8 cellular contexts compared by ENCODE assay signal in the genomic region with DNA sequence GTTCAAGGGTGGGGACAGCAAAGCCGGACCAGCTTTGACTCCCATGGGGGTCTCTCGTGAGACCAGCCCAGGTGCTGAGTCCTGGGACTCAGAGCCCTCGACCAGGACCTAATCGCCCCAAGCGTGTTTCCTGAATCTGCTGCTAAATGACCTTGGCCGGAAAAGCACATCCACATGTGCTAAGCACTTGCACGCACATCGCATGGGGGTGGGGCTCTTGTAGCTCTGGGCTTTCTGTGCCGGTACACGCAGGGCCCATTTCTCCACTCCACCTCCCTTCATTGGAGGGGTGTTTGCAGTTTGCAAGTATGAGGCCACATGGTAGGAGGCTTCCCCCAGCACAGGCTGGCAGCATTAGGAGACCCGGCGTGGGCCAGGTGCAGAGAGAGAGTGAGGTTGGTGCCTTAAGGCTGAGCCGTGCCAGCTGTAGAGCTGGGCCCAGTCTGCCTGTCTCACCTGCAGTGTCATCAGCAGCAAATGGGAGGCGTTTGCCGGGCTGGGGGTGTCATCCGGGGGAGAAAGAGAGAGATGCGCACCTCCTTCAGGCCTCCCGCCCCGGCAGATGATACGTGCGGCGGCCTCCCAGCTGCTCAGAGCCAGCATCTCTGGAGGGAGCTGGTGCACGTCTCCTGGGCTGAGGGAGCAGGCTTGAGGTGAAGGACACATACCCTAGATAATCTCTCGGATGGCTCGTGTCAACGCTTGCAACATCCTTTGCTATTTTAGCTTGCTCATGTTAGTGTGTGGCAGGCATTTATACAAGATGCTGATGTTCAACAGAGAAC. TPM values are rescaled to one million over a fixed set of nuclear protein-coding genes. Genes with fewer than 3 reads are reported as not detected.
DNase-seq lines count a peak whose midpoint lies in the region; ATAC-seq and FAIRE-seq lines count a peak whose summit lies in the region.

No MANE protein-coding gene starts in this region.

- H3K27me3 ChIP-seq in right cardiac atrium (ENCODE audit: control insufficient read depth, insufficient read depth) = no peaks in the 10 kb centered on the region

- no peak overlapping the region for H3K4me3 ChIP-seq in right cardiac atrium (ENCODE audit: low read length)

- no peaks in the 10 kb centered on the region for H3K9me3 ChIP-seq in right cardiac atrium (ENCODE audit: control insufficient read depth, low read length)

- DNase-seq in GM18507 (ENCODE audit: extremely low spot score, insufficient read length, low read depth) = no peak
- DNase-seq in activated T-cell treated with anti-CD3 and anti-CD28 coated beads for 4 hours = peak; percentile 40
- peak in 2 of 3 donors; percentile 47 to 62 for DNase-seq in right cardiac atrium
- DNase-seq in stimulated activated naive CD4-positive, alpha-beta T cell (lab: John Stamatoyannopoulos, UW) = peak; percentile 35 to 73 (median 61)
- no peak for DNase-seq in NCI-H446 treated with DMSO at 0.1 percent for 48 hours (lab: John Stamatoyannopoulos, UW)
- DNase-seq in HTR-8/SVneo (ENCODE audit: insufficient read length, low spot score) = no peak

- H3K4me1 ChIP-seq in right cardiac atrium (ENCODE audit: control insufficient read depth, insufficient read depth, low read length) = peaks cover 7% of the 10 kb centered on the region

- ATAC-seq in HG03378 (IDR thresholded peaks at IDR 0.05; ENCODE audit: unreplicated experiment) (peak; percentile 43), right cardiac atrium (peak; percentile 39 to 63), GM21360 (IDR thresholded peaks at IDR 0.05; ENCODE audit: unreplicated experiment) (no peak)

- FAIRE-seq in GM18507 (lab: Jason Lieb, UNC) (peak; percentile 24), HTR-8/SVneo (lab: Jason Lieb, UNC) (no peak)

- WGBS in right cardiac atrium = 59% methylated on average over 26 of the region's 26 CpGs

- intact Hi-C loops in right cardiac atrium (cut with DNase I) = no loop called here

- H3K27ac ChIP-seq in right cardiac atrium (ENCODE audit: low read length) = no peak overlapping the region

RNA-seq across cellular contexts. Expression of gene CLCN4, which starts 45.2 kb away (rescaled TPM):
- total RNA-seq in right cardiac atrium = 10 to 100 TPM; 27.0 to 34.9 (median 30.7) TPM
- 11.0 TPM for polyA plus RNA-seq in right cardiac atrium

Comparison
In these comparisons a context has a peak if more than half of its experiments do, and no peak if none do; other contexts are left out.
1. DNase-seq: peak in activated T-cell treated with anti-CD3 and anti-CD28 coated beads for 4 hours (single experiment), right cardiac atrium (2 of 3) and stimulated activated naive CD4-positive, alpha-beta T cell (6 of 6); none in GM18507 (single experiment), NCI-H446 treated with DMSO at 0.1 percent for 48 hours (single experiment) and HTR-8/SVneo (single experiment).